ENCODE assay signal across 1 cellular context in the genomic region with DNA sequence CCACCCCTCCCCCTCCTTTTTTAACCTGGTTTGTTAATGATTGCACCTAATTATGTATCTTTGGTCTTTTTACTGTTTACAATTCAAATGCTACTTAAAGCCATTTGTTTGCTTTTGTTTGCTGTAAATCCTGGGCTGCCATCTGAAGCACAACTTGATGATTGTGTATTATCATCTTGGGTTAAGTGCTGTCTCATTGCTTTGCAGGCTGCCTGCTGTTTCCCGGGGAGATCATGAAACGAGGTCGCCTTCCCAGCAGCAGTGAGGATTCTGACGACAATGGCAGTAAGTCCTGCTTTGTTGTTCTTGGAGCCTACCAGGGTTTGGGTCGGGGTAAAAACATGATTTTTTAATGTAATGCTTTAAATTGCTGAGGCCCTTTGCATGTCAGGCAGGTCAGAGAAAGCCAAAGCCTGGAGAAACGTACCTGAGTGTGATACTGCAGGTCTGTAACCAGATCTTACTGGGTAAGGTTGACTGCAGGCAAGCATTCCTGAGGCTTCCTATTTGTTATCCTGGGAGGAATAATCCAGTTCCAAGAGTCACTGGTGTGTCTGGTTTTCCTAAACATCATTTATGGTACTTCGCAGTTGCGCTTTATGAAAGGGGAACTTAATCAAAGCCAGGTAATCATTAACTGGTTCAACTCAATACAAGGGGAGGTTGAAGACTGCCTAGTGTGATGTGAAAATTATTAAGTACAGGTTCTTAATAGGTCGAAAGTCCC.
TF ChIP-seq lines count a peak whose summit lies in the region.

No MANE protein-coding gene starts in this region.

TF ChIP-seq in HEK293, 187 proteins besides CTCF, POLR2A, EP300 and RAD21 (continued from another document and continues in another):
- TF ChIP-seq ZNF639 (tag by site-specific recombination; IDR thresholded peaks at IDR 0.05) (no peak), SCRT1 (tag by site-specific recombination; IDR thresholded peaks at IDR 0.05; ENCODE audit: borderline replicate concordance) (peak; percentile 70; the same call in 1 of the 2 replicates), SP2 (tag by site-specific recombination; IDR thresholded peaks at IDR 0.05) (no peak), ZNF747 (tag by site-specific recombination; IDR thresholded peaks at IDR 0.05) (no peak), ZBTB17 (tag by site-specific recombination; IDR thresholded peaks at IDR 0.05) (0 out of 2 replicates have a peak, but pooled peaks have one; percentile 13), HOXC10 (CRISPR knock-in tag; IDR thresholded peaks at IDR 0.05) (no peak), HOXD13 (CRISPR knock-in tag; IDR thresholded peaks at IDR 0.05; ENCODE audit: borderline replicate concordance) (no peak), OSR2 (tag by site-specific recombination; IDR thresholded peaks at IDR 0.05) (peak; percentile 51; the same call in 1 of the 2 replicates), FEZF1 (tag by site-specific recombination; IDR thresholded peaks at IDR 0.05) (peak; percentile 85), MZF1 (tag by site-specific recombination; IDR thresholded peaks at IDR 0.05; ENCODE audit: borderline replicate concordance) (no peak), ZNF560 (tag by site-specific recombination; IDR thresholded peaks at IDR 0.05; ENCODE audit: borderline replicate concordance) (no peak), ZNF404 (tag by site-specific recombination; IDR thresholded peaks at IDR 0.05) (no peak), EGR2 (tag by site-specific recombination; IDR thresholded peaks at IDR 0.05; ENCODE audit: low read depth) (no peak), ZFHX2 (tag by site-specific recombination; conservative IDR thresholded peaks at IDR 0.05) (no peak), SETDB1 (IDR thresholded peaks at IDR 0.05; ENCODE audit: insufficient read length, low read length) (no peak), ZNF548 (tag by site-specific recombination; IDR thresholded peaks at IDR 0.05) (no peak), ZNF530 (tag by site-specific recombination; IDR thresholded peaks at IDR 0.05; ENCODE audit: low read depth) (no peak), ZNF366 (tag by site-specific recombination; conservative IDR thresholded peaks at IDR 0.05) (no peak), TCF7L2 (IDR thresholded peaks at IDR 0.05; ENCODE audit: borderline replicate concordance, low read depth, low read length) (no peak), ZNF169 (tag by site-specific recombination; IDR thresholded peaks at IDR 0.05) (no peak), ZNF280C (tag by site-specific recombination; IDR thresholded peaks at IDR 0.05) (no peak), ZFP3 (tag by site-specific recombination; IDR thresholded peaks at IDR 0.05; ENCODE audit: low read depth) (no peak), ZNF214 (tag by site-specific recombination; IDR thresholded peaks at IDR 0.05; ENCODE audit: borderline replicate concordance) (no peak), ZXDB (tag by site-specific recombination; IDR thresholded peaks at IDR 0.05) (no peak; the same call in 1 of the 2 replicates), ZNF623 (tag by site-specific recombination; IDR thresholded peaks at IDR 0.05) (no peak), ZNF621 (tag by site-specific recombination; IDR thresholded peaks at IDR 0.05) (no peak), PRDM2 (tag by site-specific recombination; IDR thresholded peaks at IDR 0.05; ENCODE audit: borderline replicate concordance) (no peak), ZFP37 (tag by site-specific recombination; IDR thresholded peaks at IDR 0.05) (no peak)
- TF ChIP-seq, protein P1, sequence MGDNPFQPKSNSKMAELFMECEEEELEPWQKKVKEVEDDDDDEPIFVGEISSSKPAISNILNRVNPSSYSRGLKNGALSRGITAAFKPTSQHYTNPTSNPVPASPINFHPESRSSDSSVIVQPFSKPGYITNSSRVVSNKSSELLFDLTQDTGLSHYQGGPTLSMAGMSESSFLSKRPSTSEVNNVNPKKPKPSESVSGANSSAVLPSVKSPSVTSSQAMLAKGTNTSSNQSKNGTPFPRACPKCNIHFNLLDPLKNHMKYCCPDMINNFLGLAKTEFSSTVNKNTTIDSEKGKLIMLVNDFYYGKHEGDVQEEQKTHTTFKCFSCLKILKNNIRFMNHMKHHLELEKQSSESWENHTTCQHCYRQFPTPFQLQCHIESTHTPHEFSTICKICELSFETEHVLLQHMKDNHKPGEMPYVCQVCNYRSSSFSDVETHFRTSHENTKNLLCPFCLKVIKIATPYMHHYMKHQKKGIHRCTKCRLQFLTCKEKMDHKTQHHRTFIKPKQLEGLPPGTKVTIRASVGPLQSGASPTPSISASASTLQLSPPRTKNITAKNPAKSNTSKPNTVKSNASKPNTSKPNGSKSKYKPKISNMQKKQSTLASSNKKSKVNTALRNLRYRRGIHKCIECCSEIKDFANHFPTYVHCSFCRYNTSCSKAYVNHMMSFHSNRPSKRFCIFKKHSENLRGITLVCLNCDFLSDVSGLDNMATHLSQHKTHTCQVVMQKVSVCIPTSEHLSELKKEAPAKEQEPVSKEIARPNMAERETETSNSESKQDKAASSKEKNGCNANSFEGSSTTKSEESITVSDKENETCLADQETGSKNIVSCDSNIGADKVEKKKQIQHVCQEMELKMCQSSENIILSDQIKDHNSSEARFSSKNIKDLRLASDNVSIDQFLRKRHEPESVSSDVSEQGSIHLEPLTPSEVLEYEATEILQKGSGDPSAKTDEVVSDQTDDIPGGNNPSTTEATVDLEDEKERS (tag by site-specific recombination; IDR thresholded peaks at IDR 0.05) = no peak
- TF ChIP-seq, protein P2, sequence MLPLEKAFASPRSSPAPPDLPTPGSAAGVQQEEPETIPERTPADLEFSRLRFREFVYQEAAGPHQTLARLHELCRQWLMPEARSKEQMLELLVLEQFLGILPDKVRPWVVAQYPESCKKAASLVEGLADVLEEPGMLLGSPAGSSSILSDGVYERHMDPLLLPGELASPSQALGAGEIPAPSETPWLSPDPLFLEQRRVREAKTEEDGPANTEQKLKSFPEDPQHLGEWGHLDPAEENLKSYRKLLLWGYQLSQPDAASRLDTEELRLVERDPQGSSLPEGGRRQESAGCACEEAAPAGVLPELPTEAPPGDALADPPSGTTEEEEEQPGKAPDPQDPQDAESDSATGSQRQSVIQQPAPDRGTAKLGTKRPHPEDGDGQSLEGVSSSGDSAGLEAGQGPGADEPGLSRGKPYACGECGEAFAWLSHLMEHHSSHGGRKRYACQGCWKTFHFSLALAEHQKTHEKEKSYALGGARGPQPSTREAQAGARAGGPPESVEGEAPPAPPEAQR (tag by site-specific recombination; IDR thresholded peaks at IDR 0.05) = no peak
- TF ChIP-seq, protein P3, sequence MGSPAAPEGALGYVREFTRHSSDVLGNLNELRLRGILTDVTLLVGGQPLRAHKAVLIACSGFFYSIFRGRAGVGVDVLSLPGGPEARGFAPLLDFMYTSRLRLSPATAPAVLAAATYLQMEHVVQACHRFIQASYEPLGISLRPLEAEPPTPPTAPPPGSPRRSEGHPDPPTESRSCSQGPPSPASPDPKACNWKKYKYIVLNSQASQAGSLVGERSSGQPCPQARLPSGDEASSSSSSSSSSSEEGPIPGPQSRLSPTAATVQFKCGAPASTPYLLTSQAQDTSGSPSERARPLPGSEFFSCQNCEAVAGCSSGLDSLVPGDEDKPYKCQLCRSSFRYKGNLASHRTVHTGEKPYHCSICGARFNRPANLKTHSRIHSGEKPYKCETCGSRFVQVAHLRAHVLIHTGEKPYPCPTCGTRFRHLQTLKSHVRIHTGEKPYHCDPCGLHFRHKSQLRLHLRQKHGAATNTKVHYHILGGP (tag by site-specific recombination; IDR thresholded peaks at IDR 0.05) = no peak
- TF ChIP-seq, protein P4, sequence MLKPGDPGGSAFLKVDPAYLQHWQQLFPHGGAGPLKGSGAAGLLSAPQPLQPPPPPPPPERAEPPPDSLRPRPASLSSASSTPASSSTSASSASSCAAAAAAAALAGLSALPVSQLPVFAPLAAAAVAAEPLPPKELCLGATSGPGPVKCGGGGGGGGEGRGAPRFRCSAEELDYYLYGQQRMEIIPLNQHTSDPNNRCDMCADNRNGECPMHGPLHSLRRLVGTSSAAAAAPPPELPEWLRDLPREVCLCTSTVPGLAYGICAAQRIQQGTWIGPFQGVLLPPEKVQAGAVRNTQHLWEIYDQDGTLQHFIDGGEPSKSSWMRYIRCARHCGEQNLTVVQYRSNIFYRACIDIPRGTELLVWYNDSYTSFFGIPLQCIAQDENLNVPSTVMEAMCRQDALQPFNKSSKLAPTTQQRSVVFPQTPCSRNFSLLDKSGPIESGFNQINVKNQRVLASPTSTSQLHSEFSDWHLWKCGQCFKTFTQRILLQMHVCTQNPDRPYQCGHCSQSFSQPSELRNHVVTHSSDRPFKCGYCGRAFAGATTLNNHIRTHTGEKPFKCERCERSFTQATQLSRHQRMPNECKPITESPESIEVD (tag by site-specific recombination; IDR thresholded peaks at IDR 0.05) = peak; percentile 46
- TF ChIP-seq, protein P5, sequence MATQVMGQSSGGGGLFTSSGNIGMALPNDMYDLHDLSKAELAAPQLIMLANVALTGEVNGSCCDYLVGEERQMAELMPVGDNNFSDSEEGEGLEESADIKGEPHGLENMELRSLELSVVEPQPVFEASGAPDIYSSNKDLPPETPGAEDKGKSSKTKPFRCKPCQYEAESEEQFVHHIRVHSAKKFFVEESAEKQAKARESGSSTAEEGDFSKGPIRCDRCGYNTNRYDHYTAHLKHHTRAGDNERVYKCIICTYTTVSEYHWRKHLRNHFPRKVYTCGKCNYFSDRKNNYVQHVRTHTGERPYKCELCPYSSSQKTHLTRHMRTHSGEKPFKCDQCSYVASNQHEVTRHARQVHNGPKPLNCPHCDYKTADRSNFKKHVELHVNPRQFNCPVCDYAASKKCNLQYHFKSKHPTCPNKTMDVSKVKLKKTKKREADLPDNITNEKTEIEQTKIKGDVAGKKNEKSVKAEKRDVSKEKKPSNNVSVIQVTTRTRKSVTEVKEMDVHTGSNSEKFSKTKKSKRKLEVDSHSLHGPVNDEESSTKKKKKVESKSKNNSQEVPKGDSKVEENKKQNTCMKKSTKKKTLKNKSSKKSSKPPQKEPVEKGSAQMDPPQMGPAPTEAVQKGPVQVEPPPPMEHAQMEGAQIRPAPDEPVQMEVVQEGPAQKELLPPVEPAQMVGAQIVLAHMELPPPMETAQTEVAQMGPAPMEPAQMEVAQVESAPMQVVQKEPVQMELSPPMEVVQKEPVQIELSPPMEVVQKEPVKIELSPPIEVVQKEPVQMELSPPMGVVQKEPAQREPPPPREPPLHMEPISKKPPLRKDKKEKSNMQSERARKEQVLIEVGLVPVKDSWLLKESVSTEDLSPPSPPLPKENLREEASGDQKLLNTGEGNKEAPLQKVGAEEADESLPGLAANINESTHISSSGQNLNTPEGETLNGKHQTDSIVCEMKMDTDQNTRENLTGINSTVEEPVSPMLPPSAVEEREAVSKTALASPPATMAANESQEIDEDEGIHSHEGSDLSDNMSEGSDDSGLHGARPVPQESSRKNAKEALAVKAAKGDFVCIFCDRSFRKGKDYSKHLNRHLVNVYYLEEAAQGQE (tag by site-specific recombination; IDR thresholded peaks at IDR 0.05) = no peak
